1 cellular context compared by ENCODE assay signal in the genomic region with DNA sequence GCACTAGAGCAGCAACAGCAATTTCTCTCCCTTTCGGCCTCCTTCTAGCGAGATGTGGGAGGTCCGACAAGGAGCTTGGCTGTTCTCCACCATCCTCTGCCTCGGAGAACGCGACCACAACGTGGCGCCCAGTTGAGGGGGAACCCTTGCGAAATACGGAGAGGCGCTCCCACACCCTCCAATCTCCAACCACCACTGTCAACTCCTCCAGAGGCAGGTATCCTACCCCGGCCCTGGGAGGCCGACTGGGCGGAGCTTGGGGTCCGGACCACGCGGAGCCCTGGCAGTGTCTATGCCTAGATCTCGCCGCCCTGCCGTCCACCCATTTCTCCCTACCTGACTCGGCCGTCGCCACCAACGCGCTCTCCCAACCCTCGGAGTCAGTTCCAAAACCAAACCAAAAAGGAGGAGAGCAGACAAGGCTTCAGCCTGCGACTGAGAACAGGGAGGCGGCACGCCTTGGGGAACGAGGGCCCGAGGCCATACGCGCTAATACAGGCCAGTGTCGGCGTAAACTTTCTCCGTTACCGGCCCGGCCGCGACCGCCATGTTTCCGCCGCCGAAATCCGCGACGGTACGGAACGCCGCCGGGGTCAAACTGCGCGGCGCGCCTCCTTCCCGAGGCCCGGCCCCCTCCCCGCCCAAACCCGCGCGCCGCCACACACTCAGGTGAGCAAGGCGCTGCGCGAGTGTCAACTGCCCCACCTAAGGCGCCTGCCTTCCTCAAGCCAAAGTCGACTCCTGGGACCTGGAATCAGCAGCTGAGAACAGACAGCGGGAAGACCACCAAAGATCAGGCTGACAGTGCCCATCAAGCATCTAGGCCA.
A peak's percentile ranks its signal among the peaks of the same experiment; 100 is the strongest.
TF ChIP-seq lines count a peak whose summit lies in the region.

TSS of gene TMEM168 (minus strand) at position 570 of the 827 bp plus-strand sequence. CDS start 5,568 bp downstream, outside the sequence.

TF ChIP-seq in HepG2, 621 proteins besides CTCF, POLR2A, EP300 and RAD21 (continued from another document and continues in another):
- TF ChIP-seq ZBTB14 (CRISPR knock-in tag; IDR thresholded peaks at IDR 0.05) (peak; percentile 35; the same call in 1 of the 2 replicates), TEAD2 (CRISPR knock-in tag; IDR thresholded peaks at IDR 0.05) (no peak), NFAT5 (CRISPR knock-in tag; IDR thresholded peaks at IDR 0.05) (no peak), NFE2L2 (IDR thresholded peaks at IDR 0.05; ENCODE audit: low read length) (no peak), MYNN (CRISPR knock-in tag; IDR thresholded peaks at IDR 0.05; ENCODE audit: low read depth) (no peak), BRD4 (CRISPR knock-in tag; IDR thresholded peaks at IDR 0.05) (peak; percentile 60; the same call in 1 of the 2 replicates), ZNF331 (CRISPR knock-in tag; IDR thresholded peaks at IDR 0.05) (no peak), GTF3A (CRISPR knock-in tag; conservative IDR thresholded peaks at IDR 0.05) (no peak), ZNF496 (CRISPR knock-in tag; IDR thresholded peaks at IDR 0.05; ENCODE audit: insufficient replicate concordance) (no peak), ZBTB21 (CRISPR knock-in tag; IDR thresholded peaks at IDR 0.05) (no peak), ZSCAN9 (CRISPR knock-in tag; IDR thresholded peaks at IDR 0.05; ENCODE audit: borderline replicate concordance) (peak; percentile 25; the same call in 1 of the 2 replicates), TAF15 (IDR thresholded peaks at IDR 0.05; ENCODE audit: low read depth, low read length, poor library complexity, severe bottlenecking) (no peak), HNF4G (IDR thresholded peaks at IDR 0.05; ENCODE audit: borderline replicate concordance, low read depth, low read length) (no peak), HNF4G (CRISPR knock-in tag; IDR thresholded peaks at IDR 0.05; ENCODE audit: borderline replicate concordance, low read depth) (no peak), ZBTB8A (CRISPR knock-in tag; IDR thresholded peaks at IDR 0.05; ENCODE audit: borderline replicate concordance, low read depth) (no peak), STAT6 (CRISPR knock-in tag; IDR thresholded peaks at IDR 0.05; ENCODE audit: borderline replicate concordance) (no peak; the same call in 1 of the 2 replicates), KLF15 (CRISPR knock-in tag; IDR thresholded peaks at IDR 0.05; ENCODE audit: borderline replicate concordance) (no peak), KLF16 (CRISPR knock-in tag; IDR thresholded peaks at IDR 0.05) (0 out of 4 replicates have a peak, but pooled peaks of 1 of the 2 experiments have one; percentile 39), MAFK (conservative IDR thresholded peaks at IDR 0.05 in 1 of 2, IDR thresholded peaks at IDR 0.05 in 1 of 2; ENCODE audit: low read length in 2 of 2) (no peak), KDM5B (CRISPR knock-in tag; IDR thresholded peaks at IDR 0.05; ENCODE audit: borderline replicate concordance) (no peak; the same call in 1 of the 2 replicates), ZNF451 (CRISPR knock-in tag; IDR thresholded peaks at IDR 0.05) (no peak; the same call in 1 of the 2 replicates), HIC2 (CRISPR knock-in tag; IDR thresholded peaks at IDR 0.05; ENCODE audit: low read depth) (0 out of 2 replicates have a peak, but pooled peaks have one; percentile 20), ZNF562 (CRISPR knock-in tag; IDR thresholded peaks at IDR 0.05; ENCODE audit: borderline replicate concordance) (no peak), ZNF672 (CRISPR knock-in tag; IDR thresholded peaks at IDR 0.05) (no peak), FOXP1 (IDR thresholded peaks at IDR 0.05) (no peak), FOXP1 (CRISPR knock-in tag; IDR thresholded peaks at IDR 0.05) (no peak), FLYWCH1 (CRISPR knock-in tag; IDR thresholded peaks at IDR 0.05) (0 out of 2 replicates have a peak, but pooled peaks have one; percentile 63), YY1 (IDR thresholded peaks at IDR 0.05; ENCODE audit: insufficient read depth, insufficient replicate concordance, low read depth, low read length) (peak; percentile 93), ZNF576 (CRISPR knock-in tag; IDR thresholded peaks at IDR 0.05) (no peak)
- TF ChIP-seq, protein P1, sequence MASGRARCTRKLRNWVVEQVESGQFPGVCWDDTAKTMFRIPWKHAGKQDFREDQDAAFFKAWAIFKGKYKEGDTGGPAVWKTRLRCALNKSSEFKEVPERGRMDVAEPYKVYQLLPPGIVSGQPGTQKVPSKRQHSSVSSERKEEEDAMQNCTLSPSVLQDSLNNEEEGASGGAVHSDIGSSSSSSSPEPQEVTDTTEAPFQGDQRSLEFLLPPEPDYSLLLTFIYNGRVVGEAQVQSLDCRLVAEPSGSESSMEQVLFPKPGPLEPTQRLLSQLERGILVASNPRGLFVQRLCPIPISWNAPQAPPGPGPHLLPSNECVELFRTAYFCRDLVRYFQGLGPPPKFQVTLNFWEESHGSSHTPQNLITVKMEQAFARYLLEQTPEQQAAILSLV (CRISPR knock-in tag; IDR thresholded peaks at IDR 0.05; ENCODE audit: borderline replicate concordance), result peak; percentile 76; the same call in 1 of the 2 replicates
- TF ChIP-seq, protein P2, sequence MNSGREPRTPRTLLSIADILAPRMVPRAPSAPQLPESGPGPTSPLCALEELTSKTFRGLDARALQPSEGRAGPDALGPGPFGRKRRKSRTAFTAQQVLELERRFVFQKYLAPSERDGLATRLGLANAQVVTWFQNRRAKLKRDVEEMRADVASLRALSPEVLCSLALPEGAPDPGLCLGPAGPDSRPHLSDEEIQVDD (CRISPR knock-in tag; IDR thresholded peaks at IDR 0.05; ENCODE audit: borderline replicate concordance), result no peak
- TF ChIP-seq, protein P3, sequence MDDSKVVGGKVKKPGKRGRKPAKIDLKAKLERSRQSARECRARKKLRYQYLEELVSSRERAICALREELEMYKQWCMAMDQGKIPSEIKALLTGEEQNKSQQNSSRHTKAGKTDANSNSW (CRISPR knock-in tag; IDR thresholded peaks at IDR 0.05; ENCODE audit: borderline replicate concordance), result no peak
- TF ChIP-seq, protein P4, sequence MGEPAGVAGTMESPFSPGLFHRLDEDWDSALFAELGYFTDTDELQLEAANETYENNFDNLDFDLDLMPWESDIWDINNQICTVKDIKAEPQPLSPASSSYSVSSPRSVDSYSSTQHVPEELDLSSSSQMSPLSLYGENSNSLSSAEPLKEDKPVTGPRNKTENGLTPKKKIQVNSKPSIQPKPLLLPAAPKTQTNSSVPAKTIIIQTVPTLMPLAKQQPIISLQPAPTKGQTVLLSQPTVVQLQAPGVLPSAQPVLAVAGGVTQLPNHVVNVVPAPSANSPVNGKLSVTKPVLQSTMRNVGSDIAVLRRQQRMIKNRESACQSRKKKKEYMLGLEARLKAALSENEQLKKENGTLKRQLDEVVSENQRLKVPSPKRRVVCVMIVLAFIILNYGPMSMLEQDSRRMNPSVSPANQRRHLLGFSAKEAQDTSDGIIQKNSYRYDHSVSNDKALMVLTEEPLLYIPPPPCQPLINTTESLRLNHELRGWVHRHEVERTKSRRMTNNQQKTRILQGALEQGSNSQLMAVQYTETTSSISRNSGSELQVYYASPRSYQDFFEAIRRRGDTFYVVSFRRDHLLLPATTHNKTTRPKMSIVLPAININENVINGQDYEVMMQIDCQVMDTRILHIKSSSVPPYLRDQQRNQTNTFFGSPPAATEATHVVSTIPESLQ (CRISPR knock-in tag; conservative IDR thresholded peaks at IDR 0.05), result no peak
- TF ChIP-seq, protein P5, sequence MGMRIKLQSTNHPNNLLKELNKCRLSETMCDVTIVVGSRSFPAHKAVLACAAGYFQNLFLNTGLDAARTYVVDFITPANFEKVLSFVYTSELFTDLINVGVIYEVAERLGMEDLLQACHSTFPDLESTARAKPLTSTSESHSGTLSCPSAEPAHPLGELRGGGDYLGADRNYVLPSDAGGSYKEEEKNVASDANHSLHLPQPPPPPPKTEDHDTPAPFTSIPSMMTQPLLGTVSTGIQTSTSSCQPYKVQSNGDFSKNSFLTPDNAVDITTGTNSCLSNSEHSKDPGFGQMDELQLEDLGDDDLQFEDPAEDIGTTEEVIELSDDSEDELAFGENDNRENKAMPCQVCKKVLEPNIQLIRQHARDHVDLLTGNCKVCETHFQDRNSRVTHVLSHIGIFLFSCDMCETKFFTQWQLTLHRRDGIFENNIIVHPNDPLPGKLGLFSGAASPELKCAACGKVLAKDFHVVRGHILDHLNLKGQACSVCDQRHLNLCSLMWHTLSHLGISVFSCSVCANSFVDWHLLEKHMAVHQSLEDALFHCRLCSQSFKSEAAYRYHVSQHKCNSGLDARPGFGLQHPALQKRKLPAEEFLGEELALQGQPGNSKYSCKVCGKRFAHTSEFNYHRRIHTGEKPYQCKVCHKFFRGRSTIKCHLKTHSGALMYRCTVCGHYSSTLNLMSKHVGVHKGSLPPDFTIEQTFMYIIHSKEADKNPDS (CRISPR knock-in tag; IDR thresholded peaks at IDR 0.05), result no peak
